In the genomic region with DNA sequence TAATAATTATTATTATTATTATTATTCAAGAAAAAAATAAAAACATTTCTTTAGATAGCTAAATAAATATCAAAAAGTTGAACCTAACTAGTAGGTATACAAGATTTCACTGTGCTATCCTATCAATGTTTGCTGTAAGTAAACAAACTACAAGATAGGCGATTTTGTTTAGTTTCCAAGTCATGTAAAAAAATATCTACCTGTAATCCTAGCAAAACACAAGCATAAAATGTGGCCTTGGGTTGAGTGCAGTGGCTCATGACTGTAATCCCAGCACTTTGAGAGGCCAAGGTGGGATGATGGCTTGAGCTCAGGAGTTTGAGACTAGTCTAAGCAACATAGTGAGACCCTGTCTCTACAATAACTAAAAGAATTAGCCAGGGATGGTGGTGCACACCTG, we compare ENCODE assay signal across 26 cellular contexts.
"Had no signal": no experiment of that assay in that cellular context is flagged by ENCODE, and none has a peak within 500 bp of the region (broad histone marks: within the 10 kb centered on the region; RNA-seq: fewer than 3 reads in every experiment).

No MANE protein-coding gene starts in this region.

- H3K4me2 ChIP-seq: hepatocyte had no signal

- H3K27me3 Mint-ChIP-seq: naive B cell had no signal

- H3K4me1 Mint-ChIP-seq: immature natural killer cell had no signal

- H3K27ac ChIP-seq: coronary artery, dorsolateral prefrontal cortex, esophagus muscularis mucosa, foreskin keratinocyte, gastroesophageal sphincter, heart left ventricle, hepatocyte, lower lobe of right lung had no signal

- H3K27ac Mint-ChIP-seq: mesothelial cell of epicardium, naive B cell had no signal

- H3K9me3 ChIP-seq: esophagus muscularis mucosa, gastroesophageal sphincter, heart left ventricle, left lung, lower lobe of right lung, mucosa of descending colon had no signal

- H2AFZ ChIP-seq: hepatocyte had no signal

- H3K27me3 ChIP-seq: dorsolateral prefrontal cortex, esophagus muscularis mucosa, foreskin keratinocyte, gastroesophageal sphincter, heart left ventricle, hepatocyte, left lung had no signal

- H3K4me3 Mint-ChIP-seq: immature natural killer cell, mesothelial cell of epicardium, naive B cell had no signal

- H3K36me3 Mint-ChIP-seq: naive B cell had no signal

- H3K9me3 Mint-ChIP-seq: immature natural killer cell, mesothelial cell of epicardium, naive B cell had no signal

- H3K4me3 ChIP-seq: coronary artery, dorsolateral prefrontal cortex, esophagus muscularis mucosa, gastroesophageal sphincter, heart left ventricle, hepatocyte, left lung, lower lobe of right lung, mucosa of descending colon had no signal

- ATAC-seq: foreskin keratinocyte, gastroesophageal sphincter, heart left ventricle, left cardiac atrium, left ventricle myocardium superior, mucosa of descending colon had no signal

- DNase-seq: dermis blood vessel endothelial cell; dorsolateral prefrontal cortex; effector CD4-positive, alpha-beta T cell; effector memory CD4-positive, alpha-beta T cell; foreskin keratinocyte; heart left ventricle; hypothalamus; immature natural killer cell; islet precursor cell; kidney; kidney glomerular epithelial cell; left cardiac atrium; left lung; left ventricle myocardium superior; lower lobe of right lung; mesenchymal stem cell; mucosa of descending colon; naive B cell had no signal

- FAIRE-seq: colon, endothelial cell of umbilical vein, frontal cortex, kidney had no signal
